In the genomic region with DNA sequence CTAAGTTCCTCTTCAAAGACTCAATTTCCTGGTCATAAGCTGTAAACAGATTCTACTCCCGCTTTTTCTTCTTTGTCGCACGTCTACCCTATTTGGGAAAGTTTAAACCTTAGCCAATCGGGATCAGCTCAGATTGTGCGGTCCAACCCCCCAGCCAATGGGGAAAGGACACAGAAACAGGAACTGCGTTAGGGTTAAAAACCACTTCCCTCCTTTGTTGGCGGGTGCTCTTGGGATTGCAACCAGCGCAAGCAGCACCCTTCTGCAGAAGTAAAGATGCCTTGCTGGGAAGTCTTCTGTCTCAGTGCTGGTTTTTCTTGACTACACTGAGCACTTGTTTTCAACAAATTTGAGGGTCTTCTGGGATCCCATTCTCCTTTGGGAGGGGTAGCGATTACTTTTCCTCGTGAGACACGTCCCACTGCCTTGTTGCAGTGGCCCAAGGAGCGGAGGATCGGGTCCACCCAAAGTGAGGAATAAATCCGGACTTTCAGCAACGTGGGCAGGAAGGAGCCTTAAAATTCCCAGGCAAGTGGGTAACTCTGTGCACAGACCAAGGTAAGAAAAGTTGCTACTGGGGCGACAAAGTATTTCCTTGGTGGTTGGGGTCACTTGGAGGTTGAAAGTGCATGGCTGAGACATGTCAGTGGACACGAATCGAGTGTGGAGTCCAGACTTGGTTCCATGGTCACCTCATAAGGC, we compare ENCODE assay signal across 1 cellular context.
TF ChIP-seq lines count a peak whose summit lies in the region.

No MANE protein-coding gene starts in this region.

TF ChIP-seq in endothelial cell of umbilical vein, 7 proteins besides CTCF, POLR2A, EP300 and RAD21:
- TF ChIP-seq GATA2 (IDR thresholded peaks at IDR 0.05; ENCODE audit: insufficient read depth, insufficient read length, low read depth, low read length) (no peak), EZH2 (IDR thresholded peaks at IDR 0.05; ENCODE audit: borderline replicate concordance, low read depth, low read length, severe bottlenecking) (no peak), FOS (IDR thresholded peaks at IDR 0.05; ENCODE audit: borderline replicate concordance, insufficient read depth, low read length) (no peak), MYC (IDR thresholded peaks at IDR 0.05; ENCODE audit: low read depth, low read length) (no peak), JUN (IDR thresholded peaks at IDR 0.05; ENCODE audit: borderline replicate concordance, insufficient read depth, insufficient read length, low read depth) (no peak), POLR2AphosphoS5 (IDR thresholded peaks at IDR 0.05; ENCODE audit: insufficient read depth, low read depth, low read length) (no peak)
- TF ChIP-seq, protein P1, sequence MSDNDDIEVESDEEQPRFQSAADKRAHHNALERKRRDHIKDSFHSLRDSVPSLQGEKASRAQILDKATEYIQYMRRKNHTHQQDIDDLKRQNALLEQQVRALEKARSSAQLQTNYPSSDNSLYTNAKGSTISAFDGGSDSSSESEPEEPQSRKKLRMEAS (IDR thresholded peaks at IDR 0.05; ENCODE audit: insufficient read depth, insufficient read length) = no peak
